ENCODE assay signal across 19 cellular contexts in genomic region chr2:201956361-201956760, GRCh38.
DNase-seq lines count a peak whose midpoint lies in the region; ATAC-seq and TF ChIP-seq lines count a peak whose summit lies in the region.
"Had no signal": no experiment of that assay in that cellular context is flagged by ENCODE, and none has a peak within 500 bp of the region (broad histone marks: within the 10 kb centered on the region; RNA-seq: fewer than 3 reads in every experiment).

No MANE protein-coding gene starts in this region.

- H3K36me3 Mint-ChIP-seq in H9 (ENCODE audit: insufficient read depth in 1 of 3, low read depth in 3 of 3) (no peaks in the 10 kb centered on the region; a peak in 1 of 7 replicates), neural progenitor cell (no peaks in the 10 kb centered on the region), endodermal cell (ENCODE audit: low read depth) (no peaks in the 10 kb centered on the region)
- H3K36me3 Mint-ChIP-seq in stimulated activated effector memory CD8-positive, alpha-beta T cell treated with anti-CD3 and anti-CD28 coated beads, Interleukin-12 subunit alpha, Interleukin-12 subunit beta, amount 100 ng/mL, for 72 hours, result no peaks in the 10 kb centered on the region

- H3K79me2 ChIP-seq in H9 (ENCODE audit: insufficient read depth, low read length) (no peaks in the 10 kb centered on the region; the same call in 1 of the 2 replicates), mammary epithelial cell (ENCODE audit: insufficient read depth, low read length) (no peaks in the 10 kb centered on the region), neural progenitor cell (ENCODE audit: low read depth) (no peaks in the 10 kb centered on the region), GM23248 (ENCODE audit: insufficient read depth) (no peaks in the 10 kb centered on the region)

- no peak overlapping the region for H3K56ac ChIP-seq in H9 (ENCODE audit: insufficient read length, low read depth, low read length)

- H2BK12ac ChIP-seq in H9 (ENCODE audit: insufficient read length, low read depth, low read length), result no peak overlapping the region

- H3T11ph ChIP-seq in H9 (ENCODE audit: low read length), result no peak overlapping the region

- H3K4me3 ChIP-seq in mammary epithelial cell (replicated peaks in 1 of 3; ENCODE audit: insufficient read depth in 1 of 3, low read depth in 2 of 3, low read length in 3 of 3) (no peak overlapping the region), neural progenitor cell (no peak overlapping the region), GM23248 (no peak overlapping the region), endodermal cell (ENCODE audit: low read length) (no peak overlapping the region)

- H3K23ac ChIP-seq in H9 (ENCODE audit: insufficient read length, low read depth, low read length), result no peak overlapping the region

- H3K27me3 Mint-ChIP-seq in H9 (ENCODE audit: low read depth), result no peaks in the 10 kb centered on the region; the same call in 1 of the 2 replicates
- H3K27me3 Mint-ChIP-seq in neural progenitor cell (ENCODE audit: insufficient read depth, low read depth), result peaks cover 7% of the 10 kb centered on the region
- peaks cover 1% of the 10 kb centered on the region for H3K27me3 Mint-ChIP-seq in endodermal cell (ENCODE audit: insufficient read depth)

- H2BK15ac ChIP-seq in H9 (ENCODE audit: low read depth, low read length), result no peak overlapping the region

- BruUV-seq in mammary epithelial cell (replicated peaks; lab: Mats Ljungman, UMichigan), result no TSS peak

- no CpG with 5 or more reads among the region's 7 CpGs for WGBS in H9 (ENCODE audit: extremely low coverage, insufficient read length, low lambda C conversion rate)
- WGBS in mammary epithelial cell (ENCODE audit: low coverage, missing lambda C conversion rate), result 63% methylated on average over 7 of the region's 7 CpGs
- 83 to 88% methylated on average over 7 of the region's 7 CpGs for WGBS in GM23248 (ENCODE audit: low coverage in 1 of 2, low lambda C conversion rate in 2 of 2, missing lambda C conversion rate in 2 of 2), 2 experiments
- WGBS in endodermal cell (ENCODE audit: insufficient coverage in 1 of 2, insufficient read length in 1 of 2), 2 experiments, result 95 to 96% methylated on average over 6 to 7 of the region's 7 CpGs

- no peak overlapping the region for H3K27ac ChIP-seq in H9 (ENCODE audit: insufficient read length, low read depth, low read length)
- no peak overlapping the region for H3K27ac ChIP-seq in mammary epithelial cell (ENCODE audit: insufficient read depth, low read depth, low read length)
- H3K27ac ChIP-seq in neural progenitor cell, result no peak overlapping the region
- H3K27ac ChIP-seq in GM23248, result no peak overlapping the region
- no peak overlapping the region for H3K27ac ChIP-seq in endodermal cell (ENCODE audit: low read depth, low read length)
- H3K27ac ChIP-seq: C4-2B had no signal

- CTCF ChIA-PET in mammary epithelial cell (lab: Charles Lee; ENCODE audit: low non-redundant PET), result interaction anchor here (0.6 kb wide), 1 partner anchor 95 kb away, joined by 6 read pairs; no protein-coding TSS in a partner anchor

- no peak overlapping the region for H2AFZ ChIP-seq in H9 (ENCODE audit: low read length)
- H2AFZ ChIP-seq in mammary epithelial cell (ENCODE audit: low read depth, low read length), result peak overlapping the region; percentile 54
- no peak overlapping the region for H2AFZ ChIP-seq in neural progenitor cell (replicated peaks)
- no peak overlapping the region for H2AFZ ChIP-seq in GM23248

- H3K36me3 ChIP-seq in mammary epithelial cell (ENCODE audit: insufficient read depth, low read length) (no peaks in the 10 kb centered on the region), neural progenitor cell (no peaks in the 10 kb centered on the region), GM23248 (ENCODE audit: low read depth) (no peaks in the 10 kb centered on the region), endodermal cell (ENCODE audit: control insufficient read depth, insufficient read depth, low read length) (no peaks in the 10 kb centered on the region)

- no peaks in the 10 kb centered on the region for H3K9me3 Mint-ChIP-seq in H9
- no peaks in the 10 kb centered on the region for H3K9me3 Mint-ChIP-seq in neural progenitor cell
- H3K9me3 Mint-ChIP-seq in stimulated activated effector memory CD8-positive, alpha-beta T cell treated with anti-CD3 and anti-CD28 coated beads, Interleukin-12 subunit alpha, Interleukin-12 subunit beta, amount 100 ng/mL, for 72 hours, result no peaks in the 10 kb centered on the region
- no peaks in the 10 kb centered on the region for H3K9me3 Mint-ChIP-seq in endodermal cell

- H3K27ac Mint-ChIP-seq in H9 (peak overlapping the region; percentile 4 to 19 (median 13); a peak in 1 of 7 replicates), neural progenitor cell (peak overlapping the region; percentile 42), endodermal cell (no peak overlapping the region)
- peak overlapping the region; percentile 41 for H3K27ac Mint-ChIP-seq in stimulated activated effector memory CD8-positive, alpha-beta T cell treated with anti-CD3 and anti-CD28 coated beads, Interleukin-12 subunit alpha, Interleukin-12 subunit beta, amount 100 ng/mL, for 72 hours

- H3F3A ChIP-seq in neural progenitor cell (ENCODE audit: low read depth) (peaks cover 29% of the 10 kb centered on the region), GM23248 (ENCODE audit: insufficient read depth) (no peaks in the 10 kb centered on the region)

- ATAC-seq in stimulated activated effector memory CD8-positive, alpha-beta T cell treated with anti-CD3 and anti-CD28 coated beads, Interleukin-12 subunit alpha, Interleukin-12 subunit beta, amount 100 ng/mL, for 72 hours, result no peak
- ATAC-seq: HCT116 had no signal

- no peak overlapping the region for H3K18ac ChIP-seq in H9 (ENCODE audit: insufficient read length, low read depth, low read length)

- no peak for DNase-seq in H9
- no peak for DNase-seq in mammary epithelial cell
- DNase-seq in neural progenitor cell (ENCODE audit: low spot score), result no peak
- DNase-seq in stimulated activated effector memory CD8-positive, alpha-beta T cell treated with anti-CD3 and anti-CD28 coated beads, Interleukin-12 subunit alpha, Interleukin-12 subunit beta, amount 100 ng/mL, for 72 hours (ENCODE audit: low spot score in 2 of 2), result no peak
- DNase-seq in NCI-H1930 (lab: John Stamatoyannopoulos, UW), result no peak
- no peak for DNase-seq in GM23248
- DNase-seq in endodermal cell, result no peak
- DNase-seq: AML-193, GF-D8, NCI-H1092 treated with DMSO at 0.1 percent for 48 hours, NCI-H187, NCI-H345, NCI-H526, PC-3, RPMI8226, SHP77 treated with DMSO at 0.1 percent for 48 hours, SK-N-SH had no signal

- H4K20me1 ChIP-seq in H9 (ENCODE audit: control insufficient read depth, insufficient read depth, insufficient read length), result no peaks in the 10 kb centered on the region
- no peaks in the 10 kb centered on the region for H4K20me1 ChIP-seq in mammary epithelial cell (ENCODE audit: insufficient read depth, low read length)
- no peaks in the 10 kb centered on the region for H4K20me1 ChIP-seq in neural progenitor cell (ENCODE audit: low read depth)
- H4K20me1 ChIP-seq in GM23248 (ENCODE audit: insufficient read depth), result no peaks in the 10 kb centered on the region

- H2BK20ac ChIP-seq in H9 (ENCODE audit: low read depth, low read length, poor library complexity, severe bottlenecking), result no peak overlapping the region

- no peak overlapping the region for H3K9ac ChIP-seq in H9 (ENCODE audit: extremely low read depth, insufficient read length, low read length)
- H3K9ac ChIP-seq in mammary epithelial cell (ENCODE audit: insufficient read depth, low read length), result no peak overlapping the region
- no peak overlapping the region for H3K9ac ChIP-seq in neural progenitor cell
- no peak overlapping the region for H3K9ac ChIP-seq in GM23248
- H3K9ac ChIP-seq in endodermal cell (ENCODE audit: extremely low read depth, low read length, poor library complexity, severe bottlenecking), result no peak overlapping the region
- H3K9ac ChIP-seq: SK-N-SH had no signal

- intact Hi-C loops in mammary epithelial cell (cut with micrococcal nuclease), result no loop called here

- no peak overlapping the region for H4K8ac ChIP-seq in H9 (replicated peaks; ENCODE audit: insufficient read length, low read depth, low read length)

- no peaks in the 10 kb centered on the region for H3K79me1 ChIP-seq in H9 (ENCODE audit: insufficient read depth, low read depth, low read length, poor library complexity, severe bottlenecking)

- TF ChIP-seq CTCF in H9 (conservative IDR thresholded peaks at IDR 0.05), result no peak
- no peak for TF ChIP-seq CTCF in mammary epithelial cell (conservative IDR thresholded peaks at IDR 0.05 in 1 of 2, IDR thresholded peaks at IDR 0.05 in 1 of 2; ENCODE audit: extremely low read depth in 1 of 2, insufficient read depth in 1 of 2, low read depth in 1 of 2, low read length in 2 of 2)
- no peak for TF ChIP-seq CTCF in neural progenitor cell (IDR thresholded peaks at IDR 0.05)
- no peak for TF ChIP-seq CTCF in endodermal cell (conservative IDR thresholded peaks at IDR 0.05)

- no peak overlapping the region for H3K4me3 Mint-ChIP-seq in H9
- H3K4me3 Mint-ChIP-seq in neural progenitor cell, result no peak overlapping the region
- H3K4me3 Mint-ChIP-seq in stimulated activated effector memory CD8-positive, alpha-beta T cell treated with anti-CD3 and anti-CD28 coated beads, Interleukin-12 subunit alpha, Interleukin-12 subunit beta, amount 100 ng/mL, for 72 hours, result no peak overlapping the region
- no peak overlapping the region for H3K4me3 Mint-ChIP-seq in endodermal cell

- no peak overlapping the region for H2AK5ac ChIP-seq in H9 (ENCODE audit: insufficient read length, low read length)

- no peaks in the 10 kb centered on the region for H3K23me2 ChIP-seq in H9 (ENCODE audit: insufficient read length, low read depth, low read length, poor library complexity, severe bottlenecking)

- H2BK5ac ChIP-seq in H9 (ENCODE audit: insufficient read length, low read length), result no peak overlapping the region

- no peaks in the 10 kb centered on the region for H3K27me3 ChIP-seq in H9 (ENCODE audit: insufficient read depth, low read length)
- no peaks in the 10 kb centered on the region for H3K27me3 ChIP-seq in mammary epithelial cell (ENCODE audit: insufficient read depth, low read length)
- H3K27me3 ChIP-seq in neural progenitor cell, result no peaks in the 10 kb centered on the region
- H3K27me3 ChIP-seq in GM23248 (replicated peaks; ENCODE audit: insufficient read depth), result peaks cover 19% of the 10 kb centered on the region
- no peaks in the 10 kb centered on the region for H3K27me3 ChIP-seq in endodermal cell (ENCODE audit: control insufficient read depth, insufficient read depth, low read length, poor library complexity, severe bottlenecking)

- H3K4me1 ChIP-seq in H9 (ENCODE audit: insufficient read depth, low read length), result peaks cover 5% of the 10 kb centered on the region
- peaks cover 16% of the 10 kb centered on the region for H3K4me1 ChIP-seq in mammary epithelial cell (ENCODE audit: insufficient read depth, low read length)
- peaks cover 25% of the 10 kb centered on the region for H3K4me1 ChIP-seq in neural progenitor cell
- H3K4me1 ChIP-seq in GM23248 (ENCODE audit: insufficient read depth), result 0 out of 2 replicates have a peak, but pooled peaks cover 3% of the 10 kb centered on the region
- peaks cover 3% of the 10 kb centered on the region for H3K4me1 ChIP-seq in endodermal cell (ENCODE audit: control insufficient read depth, insufficient read depth, low read length)

- dilution Hi-C loops in mammary epithelial cell (cut with HindIII; ENCODE audit: low sequenced_read_pairs), result no loop called here

- no peak overlapping the region for H3K4ac ChIP-seq in H9 (ENCODE audit: low read depth, low read length)

- H3K4me1 Mint-ChIP-seq in H9 (peaks cover 51 to 52% of the 10 kb centered on the region in 2 experiments), neural progenitor cell (peaks cover 38% of the 10 kb centered on the region), endodermal cell (peaks cover 23% of the 10 kb centered on the region)
- peaks cover 7% of the 10 kb centered on the region for H3K4me1 Mint-ChIP-seq in stimulated activated effector memory CD8-positive, alpha-beta T cell treated with anti-CD3 and anti-CD28 coated beads, Interleukin-12 subunit alpha, Interleukin-12 subunit beta, amount 100 ng/mL, for 72 hours

- H3K9me3 ChIP-seq in H9 (ENCODE audit: control insufficient read depth, low read depth, low read length) (no peaks in the 10 kb centered on the region), mammary epithelial cell (replicated peaks; ENCODE audit: insufficient read depth, low read length) (no peaks in the 10 kb centered on the region), neural progenitor cell (ENCODE audit: low read depth) (no peaks in the 10 kb centered on the region), GM23248 (ENCODE audit: low read depth) (no peaks in the 10 kb centered on the region), endodermal cell (ENCODE audit: control insufficient read depth, low read length) (no peaks in the 10 kb centered on the region)
- H3K9me3 ChIP-seq: SK-N-SH had no signal

- no peak overlapping the region for H4K5ac ChIP-seq in H9 (ENCODE audit: insufficient read length, low read depth, low read length)

- no peak overlapping the region for H3K4me2 ChIP-seq in H9 (ENCODE audit: insufficient read depth, insufficient read length, low read length)
- H3K4me2 ChIP-seq in mammary epithelial cell (ENCODE audit: insufficient read depth, low read depth, low read length), result peak overlapping the region; percentile 4
- H3K4me2 ChIP-seq in neural progenitor cell, result no peak overlapping the region
- no peak overlapping the region for H3K4me2 ChIP-seq in GM23248 (ENCODE audit: unreplicated experiment)
- H3K4me2 ChIP-seq: SK-N-SH had no signal

- H4K91ac ChIP-seq in H9 (ENCODE audit: insufficient read length, low read depth, low read length), result no peak overlapping the region

- in situ Hi-C loops in mammary epithelial cell (cut with MboI; ENCODE audit: low sequenced_read_pairs in 2 of 2) (no loop called here), GM23248 (cut with MboI) (no loop called here)

- H3K14ac ChIP-seq in H9 (ENCODE audit: insufficient read depth, low read length), result no peak overlapping the region

- H3K9me2 ChIP-seq in GM23248 (ENCODE audit: insufficient read depth), result no peaks in the 10 kb centered on the region
- H3K9me2 ChIP-seq: SK-N-SH had no signal

- no peak overlapping the region for H2BK120ac ChIP-seq in H9 (ENCODE audit: low read depth, low read length, poor library complexity, severe bottlenecking)
